1 cellular context compared by ENCODE assay signal in genomic region chr22:25396615-25397200, GRCh38.
A peak's percentile ranks its signal among the peaks of the same experiment; 100 is the strongest.
TF ChIP-seq lines count a peak whose summit lies in the region.

No MANE protein-coding gene starts in this region.

TF ChIP-seq in HepG2, 621 proteins besides CTCF, POLR2A, EP300 and RAD21 (continued from another document):
- TF ChIP-seq ARID5B (CRISPR knock-in tag; IDR thresholded peaks at IDR 0.05): peak; percentile 64
- peak; percentile 90 for TF ChIP-seq ZMYM3 (CRISPR knock-in tag; IDR thresholded peaks at IDR 0.05)
- peak; percentile 79 for TF ChIP-seq SP5 (CRISPR knock-in tag; IDR thresholded peaks at IDR 0.05; ENCODE audit: borderline replicate concordance, low read depth)
- TF ChIP-seq KDM6A (CRISPR knock-in tag; IDR thresholded peaks at IDR 0.05; ENCODE audit: low read depth): no peak
- no peak for TF ChIP-seq ZNF138 (CRISPR knock-in tag; IDR thresholded peaks at IDR 0.05; ENCODE audit: low read depth)
- no peak for TF ChIP-seq UBTF (CRISPR knock-in tag; IDR thresholded peaks at IDR 0.05)
- TF ChIP-seq DPF2 (CRISPR knock-in tag; IDR thresholded peaks at IDR 0.05; ENCODE audit: borderline replicate concordance, low read depth): no peak
- TF ChIP-seq NR2F1 (CRISPR knock-in tag; IDR thresholded peaks at IDR 0.05): 0 out of 4 replicates have a peak, but pooled peaks of 1 of the 2 experiments have one; percentile 34
- peak; percentile 25; the same call in 1 of the 2 replicates for TF ChIP-seq NR2F2 (IDR thresholded peaks at IDR 0.05; ENCODE audit: borderline replicate concordance, low read depth)
- TF ChIP-seq ZNF780A (CRISPR knock-in tag; IDR thresholded peaks at IDR 0.05): no peak
- TF ChIP-seq ZNF543 (CRISPR knock-in tag; IDR thresholded peaks at IDR 0.05): 0 out of 2 replicates have a peak, but pooled peaks have one; percentile 28
- TF ChIP-seq SOX13 (IDR thresholded peaks at IDR 0.05): no peak
- TF ChIP-seq SOX13 (CRISPR knock-in tag; conservative IDR thresholded peaks at IDR 0.05 in 1 of 2, IDR thresholded peaks at IDR 0.05 in 1 of 2): peak in 1 of 2 experiments; percentile 72; a peak in 2 of 4 replicates
TF ChIP-seq in HepG2: peak in this region for 40.
